In the genomic region with DNA sequence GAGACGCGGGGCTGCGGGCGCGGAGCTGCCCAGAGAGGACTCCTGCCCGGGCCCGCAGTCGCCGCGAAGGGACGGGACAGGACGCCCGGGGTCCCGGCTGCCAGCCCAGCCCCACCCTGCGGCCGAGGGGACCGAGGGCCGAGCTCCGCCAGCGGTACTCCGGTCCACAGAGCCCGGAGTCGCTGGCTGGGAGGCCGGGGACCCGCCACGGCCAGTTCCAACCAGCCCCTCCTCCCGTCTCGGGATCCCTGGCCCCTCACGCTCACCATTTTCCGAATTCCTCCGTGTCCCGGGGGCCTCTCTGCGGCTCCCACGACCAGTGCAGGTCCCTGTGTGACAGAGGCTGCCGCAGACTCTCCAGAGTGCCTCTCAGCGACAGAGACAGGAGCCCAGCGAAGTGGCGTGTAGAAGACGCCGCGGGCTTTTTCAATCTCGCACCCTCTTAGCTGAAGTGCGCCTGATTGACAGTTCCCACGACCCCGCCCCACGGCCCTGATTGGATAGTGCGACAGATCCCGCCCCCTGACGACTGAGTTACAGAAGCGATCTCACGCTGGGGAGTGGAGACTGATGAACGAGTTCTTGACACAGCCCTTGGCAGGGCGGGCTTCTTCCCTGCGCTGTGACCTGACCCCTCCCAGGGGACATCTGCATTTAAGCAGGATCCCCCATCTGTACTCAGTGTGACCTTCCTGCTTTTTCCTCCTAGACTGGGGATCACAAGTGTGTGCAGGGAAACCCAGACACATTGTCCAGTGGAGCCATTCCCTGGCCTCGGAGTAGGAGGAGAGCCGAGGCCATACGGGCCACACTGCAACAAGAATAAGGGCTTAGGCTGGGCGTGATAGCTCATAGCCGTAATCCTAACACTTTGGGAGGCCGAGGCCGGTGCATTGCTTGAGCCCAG, we compare ENCODE assay signal across 1 cellular context.
A peak's percentile ranks its signal among the peaks of the same experiment; 100 is the strongest.
TF ChIP-seq lines count a peak whose summit lies in the region.

No MANE protein-coding gene starts in this region.

TF ChIP-seq in K562, 482 proteins besides CTCF, POLR2A, EP300 and RAD21 (continued from another document):
- TF ChIP-seq, protein P1, sequence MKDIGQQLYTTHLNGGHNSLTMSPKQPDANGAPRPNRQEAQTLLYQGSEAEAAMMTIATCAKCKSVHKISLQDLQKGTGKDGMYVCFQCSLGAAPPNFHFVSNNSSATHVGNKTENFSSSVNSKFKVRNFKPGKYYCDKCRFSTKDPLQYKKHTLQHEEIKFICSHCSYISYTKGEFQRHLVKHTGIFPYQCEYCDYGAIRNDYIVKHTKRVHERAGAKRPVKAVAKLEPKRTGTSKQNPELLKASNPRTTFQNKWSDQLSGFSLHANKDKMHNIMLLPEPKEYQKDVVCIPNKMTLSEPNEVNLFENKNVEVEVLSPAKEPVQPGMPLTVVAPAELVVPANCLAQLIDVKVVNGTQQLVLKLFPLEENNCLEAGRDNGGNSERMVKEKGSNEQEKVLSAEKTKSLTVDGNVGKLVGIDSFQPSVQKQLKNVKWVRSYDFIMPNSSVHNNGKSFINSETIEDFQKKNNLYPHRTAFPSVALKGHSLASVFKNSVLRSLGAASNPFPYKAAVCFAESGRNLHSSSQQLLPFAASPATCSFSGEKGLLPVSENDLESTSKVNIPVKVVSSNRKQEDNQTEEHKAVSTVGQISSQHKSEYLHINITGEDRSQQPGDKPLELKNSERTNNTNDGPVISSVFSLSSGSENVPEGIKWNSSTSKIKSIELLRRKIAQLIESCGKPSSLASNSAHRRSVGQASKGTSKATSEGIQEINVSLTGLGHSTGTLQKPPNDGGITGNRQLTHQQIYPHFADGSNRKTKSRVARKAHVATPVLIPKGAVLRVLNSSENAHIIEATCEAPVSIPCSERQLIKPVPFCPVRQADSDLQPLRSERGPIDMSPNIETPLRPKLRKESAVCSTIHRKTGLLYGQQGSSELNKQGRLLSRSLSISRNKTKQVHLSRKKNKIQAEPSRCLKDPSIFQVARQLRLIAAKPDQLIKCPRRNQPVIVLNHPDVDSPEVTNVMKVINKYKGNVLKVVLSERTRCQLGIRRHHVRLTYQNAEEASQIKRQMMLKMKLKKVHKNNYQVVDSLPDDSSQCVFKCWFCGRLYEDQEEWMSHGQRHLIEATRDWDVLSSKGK (CRISPR knock-in tag; IDR thresholded peaks at IDR 0.05) = no peak
- TF ChIP-seq ZNF354B (CRISPR knock-in tag; IDR thresholded peaks at IDR 0.05) = no peak
- TF ChIP-seq ZNF75A (CRISPR knock-in tag; IDR thresholded peaks at IDR 0.05) = no peak
- TF ChIP-seq ZSCAN29 (IDR thresholded peaks at IDR 0.05) = no peak
- no peak for TF ChIP-seq TOE1 (IDR thresholded peaks at IDR 0.05; ENCODE audit: borderline replicate concordance)
- TF ChIP-seq TOE1 (CRISPR knock-in tag; IDR thresholded peaks at IDR 0.05; ENCODE audit: borderline replicate concordance, low read depth) = no peak
- no peak for TF ChIP-seq ZFP1 (CRISPR knock-in tag; IDR thresholded peaks at IDR 0.05)
- TF ChIP-seq SRSF9 (IDR thresholded peaks at IDR 0.05; ENCODE audit: borderline replicate concordance, low read depth, low read length) = no peak
- TF ChIP-seq, protein P2, sequence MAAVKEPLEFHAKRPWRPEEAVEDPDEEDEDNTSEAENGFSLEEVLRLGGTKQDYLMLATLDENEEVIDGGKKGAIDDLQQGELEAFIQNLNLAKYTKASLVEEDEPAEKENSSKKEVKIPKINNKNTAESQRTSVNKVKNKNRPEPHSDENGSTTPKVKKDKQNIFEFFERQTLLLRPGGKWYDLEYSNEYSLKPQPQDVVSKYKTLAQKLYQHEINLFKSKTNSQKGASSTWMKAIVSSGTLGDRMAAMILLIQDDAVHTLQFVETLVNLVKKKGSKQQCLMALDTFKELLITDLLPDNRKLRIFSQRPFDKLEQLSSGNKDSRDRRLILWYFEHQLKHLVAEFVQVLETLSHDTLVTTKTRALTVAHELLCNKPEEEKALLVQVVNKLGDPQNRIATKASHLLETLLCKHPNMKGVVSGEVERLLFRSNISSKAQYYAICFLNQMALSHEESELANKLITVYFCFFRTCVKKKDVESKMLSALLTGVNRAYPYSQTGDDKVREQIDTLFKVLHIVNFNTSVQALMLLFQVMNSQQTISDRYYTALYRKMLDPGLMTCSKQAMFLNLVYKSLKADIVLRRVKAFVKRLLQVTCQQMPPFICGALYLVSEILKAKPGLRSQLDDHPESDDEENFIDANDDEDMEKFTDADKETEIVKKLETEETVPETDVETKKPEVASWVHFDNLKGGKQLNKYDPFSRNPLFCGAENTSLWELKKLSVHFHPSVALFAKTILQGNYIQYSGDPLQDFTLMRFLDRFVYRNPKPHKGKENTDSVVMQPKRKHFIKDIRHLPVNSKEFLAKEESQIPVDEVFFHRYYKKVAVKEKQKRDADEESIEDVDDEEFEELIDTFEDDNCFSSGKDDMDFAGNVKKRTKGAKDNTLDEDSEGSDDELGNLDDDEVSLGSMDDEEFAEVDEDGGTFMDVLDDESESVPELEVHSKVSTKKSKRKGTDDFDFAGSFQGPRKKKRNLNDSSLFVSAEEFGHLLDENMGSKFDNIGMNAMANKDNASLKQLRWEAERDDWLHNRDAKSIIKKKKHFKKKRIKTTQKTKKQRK (IDR thresholded peaks at IDR 0.05; ENCODE audit: borderline replicate concordance, low read depth, low read length) = no peak
- TF ChIP-seq MAFF (IDR thresholded peaks at IDR 0.05; ENCODE audit: low read length) = no peak
- no peak for TF ChIP-seq CBX5 (IDR thresholded peaks at IDR 0.05; ENCODE audit: borderline replicate concordance, low read depth)
- TF ChIP-seq, protein P3, sequence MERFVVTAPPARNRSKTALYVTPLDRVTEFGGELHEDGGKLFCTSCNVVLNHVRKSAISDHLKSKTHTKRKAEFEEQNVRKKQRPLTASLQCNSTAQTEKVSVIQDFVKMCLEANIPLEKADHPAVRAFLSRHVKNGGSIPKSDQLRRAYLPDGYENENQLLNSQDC (CRISPR knock-in tag; IDR thresholded peaks at IDR 0.05) = no peak
- TF ChIP-seq, protein P4, sequence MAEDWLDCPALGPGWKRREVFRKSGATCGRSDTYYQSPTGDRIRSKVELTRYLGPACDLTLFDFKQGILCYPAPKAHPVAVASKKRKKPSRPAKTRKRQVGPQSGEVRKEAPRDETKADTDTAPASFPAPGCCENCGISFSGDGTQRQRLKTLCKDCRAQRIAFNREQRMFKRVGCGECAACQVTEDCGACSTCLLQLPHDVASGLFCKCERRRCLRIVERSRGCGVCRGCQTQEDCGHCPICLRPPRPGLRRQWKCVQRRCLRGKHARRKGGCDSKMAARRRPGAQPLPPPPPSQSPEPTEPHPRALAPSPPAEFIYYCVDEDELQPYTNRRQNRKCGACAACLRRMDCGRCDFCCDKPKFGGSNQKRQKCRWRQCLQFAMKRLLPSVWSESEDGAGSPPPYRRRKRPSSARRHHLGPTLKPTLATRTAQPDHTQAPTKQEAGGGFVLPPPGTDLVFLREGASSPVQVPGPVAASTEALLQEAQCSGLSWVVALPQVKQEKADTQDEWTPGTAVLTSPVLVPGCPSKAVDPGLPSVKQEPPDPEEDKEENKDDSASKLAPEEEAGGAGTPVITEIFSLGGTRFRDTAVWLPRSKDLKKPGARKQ (CRISPR knock-in tag; IDR thresholded peaks at IDR 0.05) = no peak
- TF ChIP-seq, protein P5, sequence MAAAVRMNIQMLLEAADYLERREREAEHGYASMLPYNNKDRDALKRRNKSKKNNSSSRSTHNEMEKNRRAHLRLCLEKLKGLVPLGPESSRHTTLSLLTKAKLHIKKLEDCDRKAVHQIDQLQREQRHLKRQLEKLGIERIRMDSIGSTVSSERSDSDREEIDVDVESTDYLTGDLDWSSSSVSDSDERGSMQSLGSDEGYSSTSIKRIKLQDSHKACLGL (CRISPR knock-in tag; IDR thresholded peaks at IDR 0.05; ENCODE audit: borderline replicate concordance, poor library complexity, severe bottlenecking) = no peak
- no peak for TF ChIP-seq PHTF2 (CRISPR knock-in tag; IDR thresholded peaks at IDR 0.05)
- TF ChIP-seq, protein P6, sequence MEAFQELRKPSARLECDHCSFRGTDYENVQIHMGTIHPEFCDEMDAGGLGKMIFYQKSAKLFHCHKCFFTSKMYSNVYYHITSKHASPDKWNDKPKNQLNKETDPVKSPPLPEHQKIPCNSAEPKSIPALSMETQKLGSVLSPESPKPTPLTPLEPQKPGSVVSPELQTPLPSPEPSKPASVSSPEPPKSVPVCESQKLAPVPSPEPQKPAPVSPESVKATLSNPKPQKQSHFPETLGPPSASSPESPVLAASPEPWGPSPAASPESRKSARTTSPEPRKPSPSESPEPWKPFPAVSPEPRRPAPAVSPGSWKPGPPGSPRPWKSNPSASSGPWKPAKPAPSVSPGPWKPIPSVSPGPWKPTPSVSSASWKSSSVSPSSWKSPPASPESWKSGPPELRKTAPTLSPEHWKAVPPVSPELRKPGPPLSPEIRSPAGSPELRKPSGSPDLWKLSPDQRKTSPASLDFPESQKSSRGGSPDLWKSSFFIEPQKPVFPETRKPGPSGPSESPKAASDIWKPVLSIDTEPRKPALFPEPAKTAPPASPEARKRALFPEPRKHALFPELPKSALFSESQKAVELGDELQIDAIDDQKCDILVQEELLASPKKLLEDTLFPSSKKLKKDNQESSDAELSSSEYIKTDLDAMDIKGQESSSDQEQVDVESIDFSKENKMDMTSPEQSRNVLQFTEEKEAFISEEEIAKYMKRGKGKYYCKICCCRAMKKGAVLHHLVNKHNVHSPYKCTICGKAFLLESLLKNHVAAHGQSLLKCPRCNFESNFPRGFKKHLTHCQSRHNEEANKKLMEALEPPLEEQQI (IDR thresholded peaks at IDR 0.05) = no peak
- no peak for TF ChIP-seq FOXA1 (IDR thresholded peaks at IDR 0.05; ENCODE audit: borderline replicate concordance)
- TF ChIP-seq, protein P7, sequence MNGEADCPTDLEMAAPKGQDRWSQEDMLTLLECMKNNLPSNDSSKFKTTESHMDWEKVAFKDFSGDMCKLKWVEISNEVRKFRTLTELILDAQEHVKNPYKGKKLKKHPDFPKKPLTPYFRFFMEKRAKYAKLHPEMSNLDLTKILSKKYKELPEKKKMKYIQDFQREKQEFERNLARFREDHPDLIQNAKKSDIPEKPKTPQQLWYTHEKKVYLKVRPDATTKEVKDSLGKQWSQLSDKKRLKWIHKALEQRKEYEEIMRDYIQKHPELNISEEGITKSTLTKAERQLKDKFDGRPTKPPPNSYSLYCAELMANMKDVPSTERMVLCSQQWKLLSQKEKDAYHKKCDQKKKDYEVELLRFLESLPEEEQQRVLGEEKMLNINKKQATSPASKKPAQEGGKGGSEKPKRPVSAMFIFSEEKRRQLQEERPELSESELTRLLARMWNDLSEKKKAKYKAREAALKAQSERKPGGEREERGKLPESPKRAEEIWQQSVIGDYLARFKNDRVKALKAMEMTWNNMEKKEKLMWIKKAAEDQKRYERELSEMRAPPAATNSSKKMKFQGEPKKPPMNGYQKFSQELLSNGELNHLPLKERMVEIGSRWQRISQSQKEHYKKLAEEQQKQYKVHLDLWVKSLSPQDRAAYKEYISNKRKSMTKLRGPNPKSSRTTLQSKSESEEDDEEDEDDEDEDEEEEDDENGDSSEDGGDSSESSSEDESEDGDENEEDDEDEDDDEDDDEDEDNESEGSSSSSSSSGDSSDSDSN (IDR thresholded peaks at IDR 0.05; ENCODE audit: borderline replicate concordance in 1 of 2, low read depth in 2 of 2, low read length in 2 of 2) = peak; percentile 55 to 57; a peak in 1 of 4 replicates
- no peak for TF ChIP-seq ZNF140 (CRISPR knock-in tag; IDR thresholded peaks at IDR 0.05)
- TF ChIP-seq MTF1 (CRISPR knock-in tag; IDR thresholded peaks at IDR 0.05; ENCODE audit: borderline replicate concordance) = no peak
- TF ChIP-seq ZNF586 (CRISPR knock-in tag; conservative IDR thresholded peaks at IDR 0.05) = no peak
- TF ChIP-seq, protein P8, sequence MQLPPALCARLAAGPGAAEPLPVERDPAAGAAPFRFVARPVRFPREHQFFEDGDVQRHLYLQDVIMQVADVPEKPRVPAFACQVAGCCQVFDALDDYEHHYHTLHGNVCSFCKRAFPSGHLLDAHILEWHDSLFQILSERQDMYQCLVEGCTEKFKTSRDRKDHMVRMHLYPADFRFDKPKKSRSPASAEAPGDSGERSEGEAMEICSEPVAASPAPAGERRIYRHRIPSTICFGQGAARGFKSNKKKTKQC (CRISPR knock-in tag; IDR thresholded peaks at IDR 0.05) = no peak
- no peak for TF ChIP-seq ATF1 (CRISPR knock-in tag; IDR thresholded peaks at IDR 0.05)
- TF ChIP-seq ATF1 (tag; IDR thresholded peaks at IDR 0.05) = peak; percentile 81
- TF ChIP-seq ZNF696 (CRISPR knock-in tag; conservative IDR thresholded peaks at IDR 0.05) = no peak
- TF ChIP-seq, protein P9, sequence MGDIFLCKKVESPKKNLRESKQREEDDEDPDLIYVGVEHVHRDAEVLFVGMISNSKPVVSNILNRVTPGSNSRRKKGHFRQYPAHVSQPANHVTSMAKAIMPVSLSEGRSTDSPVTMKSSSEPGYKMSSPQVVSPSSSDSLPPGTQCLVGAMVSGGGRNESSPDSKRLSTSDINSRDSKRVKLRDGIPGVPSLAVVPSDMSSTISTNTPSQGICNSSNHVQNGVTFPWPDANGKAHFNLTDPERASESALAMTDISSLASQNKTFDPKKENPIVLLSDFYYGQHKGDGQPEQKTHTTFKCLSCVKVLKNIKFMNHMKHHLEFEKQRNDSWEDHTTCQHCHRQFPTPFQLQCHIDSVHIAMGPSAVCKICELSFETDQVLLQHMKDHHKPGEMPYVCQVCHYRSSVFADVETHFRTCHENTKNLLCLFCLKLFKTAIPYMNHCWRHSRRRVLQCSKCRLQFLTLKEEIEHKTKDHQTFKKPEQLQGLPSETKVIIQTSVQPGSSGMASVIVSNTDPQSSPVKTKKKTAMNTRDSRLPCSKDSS (IDR thresholded peaks at IDR 0.05; ENCODE audit: low read depth, partially characterized antibody) = no peak
- TF ChIP-seq CHD2 (IDR thresholded peaks at IDR 0.05; ENCODE audit: low read depth, low read length) = peak; percentile 57
- TF ChIP-seq, protein P10, sequence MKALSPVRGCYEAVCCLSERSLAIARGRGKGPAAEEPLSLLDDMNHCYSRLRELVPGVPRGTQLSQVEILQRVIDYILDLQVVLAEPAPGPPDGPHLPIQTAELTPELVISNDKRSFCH (CRISPR knock-in tag; IDR thresholded peaks at IDR 0.05) = no peak
- TF ChIP-seq, protein P10 (tag; IDR thresholded peaks at IDR 0.05) = no peak
- TF ChIP-seq RBM25 (IDR thresholded peaks at IDR 0.05; ENCODE audit: low read depth, low read length, severe bottlenecking) = no peak
- TF ChIP-seq CREM (IDR thresholded peaks at IDR 0.05; ENCODE audit: low read depth) = peak; percentile 70; the same call in 1 of the 2 replicates
- TF ChIP-seq, protein P11, sequence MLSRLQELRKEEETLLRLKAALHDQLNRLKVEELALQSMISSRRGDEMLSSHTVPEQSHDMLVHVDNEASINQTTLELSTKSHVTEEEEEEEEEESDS (CRISPR knock-in tag; IDR thresholded peaks at IDR 0.05) = no peak
- no peak for TF ChIP-seq U2AF2 (optimal IDR thresholded peaks at IDR 0.05; ENCODE audit: low read depth, low read length)
- TF ChIP-seq SRSF3 (IDR thresholded peaks at IDR 0.05; ENCODE audit: insufficient read depth, low read length) = no peak
- no peak; the same call in 1 of the 2 replicates for TF ChIP-seq SIN3B (IDR thresholded peaks at IDR 0.05; ENCODE audit: low read depth)
- TF ChIP-seq FUS (optimal IDR thresholded peaks at IDR 0.05; ENCODE audit: low read depth, low read length) = no peak
- TF ChIP-seq, protein P12, sequence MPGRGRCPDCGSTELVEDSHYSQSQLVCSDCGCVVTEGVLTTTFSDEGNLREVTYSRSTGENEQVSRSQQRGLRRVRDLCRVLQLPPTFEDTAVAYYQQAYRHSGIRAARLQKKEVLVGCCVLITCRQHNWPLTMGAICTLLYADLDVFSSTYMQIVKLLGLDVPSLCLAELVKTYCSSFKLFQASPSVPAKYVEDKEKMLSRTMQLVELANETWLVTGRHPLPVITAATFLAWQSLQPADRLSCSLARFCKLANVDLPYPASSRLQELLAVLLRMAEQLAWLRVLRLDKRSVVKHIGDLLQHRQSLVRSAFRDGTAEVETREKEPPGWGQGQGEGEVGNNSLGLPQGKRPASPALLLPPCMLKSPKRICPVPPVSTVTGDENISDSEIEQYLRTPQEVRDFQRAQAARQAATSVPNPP (IDR thresholded peaks at IDR 0.05; ENCODE audit: borderline replicate concordance, insufficient read depth, insufficient read length) = no peak
